Comparison of ENCODE assay signal across 28 cellular contexts in the genomic region with DNA sequence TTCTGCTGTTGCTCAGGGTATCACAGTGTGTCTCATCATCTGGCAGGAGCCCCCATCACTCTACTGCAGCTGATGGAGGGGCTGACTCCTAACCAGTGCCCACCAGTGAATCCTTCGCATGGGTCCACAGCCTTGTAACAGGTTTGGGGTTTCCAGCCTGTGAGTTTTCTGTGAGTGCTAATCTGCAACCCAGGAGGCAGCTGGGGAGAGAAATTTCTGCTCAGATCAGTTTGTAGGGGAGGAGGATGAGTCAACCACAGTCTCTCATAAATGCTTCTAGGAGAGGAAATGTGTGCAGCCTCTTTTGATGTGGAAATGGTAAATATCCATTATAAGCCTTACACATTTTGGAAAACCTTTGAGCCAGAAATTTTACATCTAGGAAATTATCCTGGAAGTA.
A peak's percentile ranks its signal among the peaks of the same experiment; 100 is the strongest.
DNase-seq lines count a peak whose midpoint lies in the region; TF ChIP-seq lines count a peak whose summit lies in the region.
"Had no signal": no experiment of that assay in that cellular context is flagged by ENCODE, and none has a peak within 500 bp of the region (broad histone marks: within the 10 kb centered on the region; RNA-seq: fewer than 3 reads in every experiment).

No MANE protein-coding gene starts in this region.

- no peak overlapping the region for H3K27ac Mint-ChIP-seq in mesothelial cell of epicardium
- H3K27ac Mint-ChIP-seq: B cell; CD14-positive monocyte; CD4-positive, alpha-beta memory T cell; CD4-positive, alpha-beta T cell; CD4-positive, CD25-positive, alpha-beta regulatory T cell; CD8-positive, alpha-beta memory T cell; CD8-positive, alpha-beta T cell had no signal

- H3K27me3 Mint-ChIP-seq in mesothelial cell of epicardium (ENCODE audit: low read depth) = no peaks in the 10 kb centered on the region
- H3K27me3 Mint-ChIP-seq: B cell; CD4-positive, alpha-beta memory T cell; CD4-positive, alpha-beta T cell; CD4-positive, CD25-positive, alpha-beta regulatory T cell; CD8-positive, alpha-beta memory T cell had no signal

- H3K9me3 Mint-ChIP-seq in mesothelial cell of epicardium = peaks cover 7% of the 10 kb centered on the region

- no peak overlapping the region for H3K4me3 Mint-ChIP-seq in mesothelial cell of epicardium
- H3K4me3 Mint-ChIP-seq: B cell; CD14-positive monocyte; CD4-positive, alpha-beta memory T cell; CD4-positive, alpha-beta T cell; CD4-positive, CD25-positive, alpha-beta regulatory T cell; CD8-positive, alpha-beta memory T cell; CD8-positive, alpha-beta T cell had no signal

- no peaks in the 10 kb centered on the region for H3K4me1 Mint-ChIP-seq in mesothelial cell of epicardium
- H3K4me1 Mint-ChIP-seq: B cell; CD14-positive monocyte; CD4-positive, alpha-beta memory T cell; CD8-positive, alpha-beta memory T cell had no signal

- no peak for TF ChIP-seq CTCF in mesothelial cell of epicardium (IDR thresholded peaks at IDR 0.05; ENCODE audit: unreplicated experiment)

- no peaks in the 10 kb centered on the region for H3K36me3 Mint-ChIP-seq in mesothelial cell of epicardium
- H3K36me3 Mint-ChIP-seq: CD14-positive monocyte; CD4-positive, alpha-beta memory T cell; CD4-positive, CD25-positive, alpha-beta regulatory T cell; CD8-positive, alpha-beta memory T cell; CD8-positive, alpha-beta T cell had no signal

- DNase-seq in Ammon's horn (ENCODE audit: low spot score) (peak; percentile 55), putamen (ENCODE audit: low spot score) (peak; percentile 17), superior temporal gyrus (ENCODE audit: extremely low spot score) (peak; percentile 19), mesothelial cell of epicardium (ENCODE audit: low spot score in 2 of 2, unreplicated experiment in 2 of 2) (no peak), T-helper 9 cell (no peak)
- DNase-seq in activated CD4-positive, alpha-beta T cell treated with anti-CD3 and anti-CD28 coated beads for 1 hour = no peak
- DNase-seq: 8988T; ACHN; AML-193; BE2C; C1 segment of cervical spinal cord; Caco-2; Calu3; CD4-positive, alpha-beta memory T cell; CD4-positive, alpha-beta T cell; CD4-positive, CD25-positive, alpha-beta regulatory T cell; CD8-positive, alpha-beta memory T cell; CD8-positive, alpha-beta T cell; COR-L47; DMS 273 treated with DMSO at 0.1 percent for 48 hours; DMS153; DMS53; DMS79; DMS79 treated with DMSO at 0.1 percent for 48 hours; DND-41; EL had no signal

Comparison
In these comparisons a context has a peak if more than half of its experiments do, and no peak if none do; other contexts are left out.
1. DNase-seq: peak in Ammon's horn (single experiment), putamen (single experiment) and superior temporal gyrus (single experiment); none in activated CD4-positive, alpha-beta T cell treated with anti-CD3 and anti-CD28 coated beads for 1 hour (single experiment), mesothelial cell of epicardium (0 of 2) and T-helper 9 cell (single experiment).